ENCODE assay signal across 15 cellular contexts in the genomic region with DNA sequence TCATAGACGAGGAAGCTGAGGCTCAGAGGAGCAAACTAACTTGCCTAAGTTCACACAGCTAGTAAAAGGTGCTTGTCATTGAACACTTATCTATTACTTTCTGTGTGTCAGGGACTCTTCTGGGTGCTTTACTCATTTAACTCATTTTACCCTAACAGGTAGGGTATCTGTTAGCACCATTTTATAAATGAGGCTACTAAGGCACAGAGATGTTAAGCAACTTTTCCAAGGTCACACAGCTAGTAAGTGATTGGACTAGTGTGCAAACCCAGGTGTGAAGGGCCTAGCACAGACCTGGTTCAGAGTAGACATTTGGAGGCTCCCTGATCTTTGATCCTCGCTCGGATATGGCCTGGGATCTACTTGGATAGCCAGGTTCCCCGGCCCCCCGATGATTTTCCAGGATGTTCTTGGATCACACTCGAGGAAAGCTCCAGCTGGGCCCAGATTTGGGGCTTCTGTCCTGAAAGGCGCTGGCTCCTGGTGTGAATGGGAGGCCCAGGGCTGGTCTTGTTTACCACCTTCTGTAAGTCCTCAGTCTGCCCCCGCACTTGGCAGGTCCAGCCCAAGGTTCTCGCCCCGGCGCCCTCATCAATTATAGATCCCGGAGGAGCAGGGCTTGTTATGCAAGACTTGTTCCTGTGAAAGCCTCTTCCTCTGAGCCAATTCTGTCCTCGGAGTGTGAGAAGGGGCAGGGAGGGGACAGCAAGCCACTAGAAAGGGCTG. TPM values are rescaled to one million over a fixed set of nuclear protein-coding genes. Genes with fewer than 3 reads are reported as not detected.
DNase-seq lines count a peak whose midpoint lies in the region; ATAC-seq and TF ChIP-seq lines count a peak whose summit lies in the region.
"Had no signal": no experiment of that assay in that cellular context is flagged by ENCODE, and none has a peak within 500 bp of the region (broad histone marks: within the 10 kb centered on the region; RNA-seq: fewer than 3 reads in every experiment).

No MANE protein-coding gene starts in this region.

- H3K9me3 ChIP-seq in ovary = no peaks in the 10 kb centered on the region
- H3K9me3 ChIP-seq in tibial nerve = no peaks in the 10 kb centered on the region

- H3K27me3 Mint-ChIP-seq in activated T-helper 1 cell treated with anti-CD3 and anti-CD28 coated beads, Interleukin-12 subunit alpha, Interleukin-12 subunit beta, Interleukin-2, Interleukin-4 antibody, amounts not matched to agents 30 ng/mL and 10 ng/mL and 1 ng/mL, durations not matched to agents 14 hours and 24 hours and 36 hours (ENCODE audit: insufficient read depth) = peaks cover 4% of the 10 kb centered on the region

- no peak overlapping the region for H3K4me3 ChIP-seq in ovary
- H3K4me3 ChIP-seq in tibial nerve = peak overlapping the region in 2 of 4 donors; percentile 20 to 74

- intact Hi-C loops in Right ventricle myocardium superior (cut with DNase I) (no loop called here), ovary (cut with DNase I) (no loop called here)
- intact Hi-C loops in activated T-helper 1 cell treated with anti-CD3 and anti-CD28 coated beads, Interleukin-12 subunit alpha, Interleukin-12 subunit beta, Interleukin-2, Interleukin-4 antibody, amounts not matched to agents 30 ng/mL and 10 ng/mL and 1 ng/mL, durations not matched to agents 14 hours and 24 hours and 36 hours (cut with micrococcal nuclease) = no loop called here

- H3K27ac ChIP-seq in angular gyrus (ENCODE audit: low read depth, low read length) = peak overlapping the region; percentile 50
- H3K27ac ChIP-seq in ovary = peak overlapping the region in 1 of 2 donors; percentile 47
- peak overlapping the region; percentile 86 to 98 (median 90) for H3K27ac ChIP-seq in tibial nerve

- ATAC-seq in Right ventricle myocardium superior (ENCODE audit: poor library complexity) (peak; percentile 66), GM21367 (IDR thresholded peaks at IDR 0.05; ENCODE audit: unreplicated experiment) (no peak)
- ATAC-seq: naive thymus-derived CD4-positive, alpha-beta T cell had no signal

- H3K4me3 Mint-ChIP-seq in activated T-helper 1 cell treated with anti-CD3 and anti-CD28 coated beads, Interleukin-12 subunit alpha, Interleukin-12 subunit beta, Interleukin-2, Interleukin-4 antibody, amounts not matched to agents 30 ng/mL and 10 ng/mL and 1 ng/mL, durations not matched to agents 14 hours and 24 hours and 36 hours = no peak overlapping the region
- H3K4me3 Mint-ChIP-seq: activated CD4-positive, alpha-beta T cell treated with anti-CD3 and anti-CD28 coated beads, Interleukin-2, amount 10 ng/mL, durations not matched to agents 7 days and 5 days; naive thymus-derived CD4-positive, alpha-beta T cell had no signal

- no peak for TF ChIP-seq CTCF in ovary (IDR thresholded peaks at IDR 0.05)
- TF ChIP-seq CTCF in tibial nerve (IDR thresholded peaks at IDR 0.05) = no peak

- TF ChIP-seq POLR2A in ovary (IDR thresholded peaks at IDR 0.05) = no peak
- TF ChIP-seq POLR2A in tibial nerve (IDR thresholded peaks at IDR 0.05) = peak in 1 of 2 donors; percentile 11

- peaks cover 2% of the 10 kb centered on the region for H3K4me1 Mint-ChIP-seq in activated T-helper 1 cell treated with anti-CD3 and anti-CD28 coated beads, Interleukin-12 subunit alpha, Interleukin-12 subunit beta, Interleukin-2, Interleukin-4 antibody, amounts not matched to agents 30 ng/mL and 10 ng/mL and 1 ng/mL, durations not matched to agents 14 hours and 24 hours and 36 hours (ENCODE audit: low read depth)

- H3K4me1 ChIP-seq in ovary (ENCODE audit: insufficient read depth) (peaks cover 5% of the 10 kb centered on the region), tibial nerve (peaks cover 0 to 98% (median 46%) of the 10 kb centered on the region in 4 donors)

- no peak for TF ChIP-seq EP300 in ovary (IDR thresholded peaks at IDR 0.05)
- TF ChIP-seq EP300 in tibial nerve (IDR thresholded peaks at IDR 0.05) = peak; percentile 20 to 87

- DNase-seq in Right ventricle myocardium superior (peak; percentile 91), ovary (peak in 4 of 5 donors; percentile 71 to 84 (median 80)), tibial nerve (ENCODE audit: low spot score in 2 of 2) (peak; percentile 80 to 83), SHP77 treated with DMSO at 0.1 percent for 48 hours (lab: John Stamatoyannopoulos, UW) (no peak)
- DNase-seq in activated T-helper 1 cell treated with anti-CD3 and anti-CD28 coated beads, Interleukin-12 subunit alpha, Interleukin-12 subunit beta, Interleukin-2, Interleukin-4 antibody, amounts not matched to agents 30 ng/mL and 10 ng/mL and 1 ng/mL, durations not matched to agents 14 hours and 24 hours and 36 hours (ENCODE audit: low spot score) = no peak
- no peak for DNase-seq in stimulated activated naive CD4-positive, alpha-beta T cell treated with Interleukin-2 at 50 U/mL for 16 hours (lab: John Stamatoyannopoulos, UW)
- DNase-seq: activated CD4-positive, alpha-beta T cell treated with anti-CD3 and anti-CD28 coated beads, Interleukin-2, amount 10 ng/mL, durations not matched to agents 7 days and 5 days; DMS53; effector CD8-positive, alpha-beta T cell; islet precursor cell; naive thymus-derived CD4-positive, alpha-beta T cell; NCI-H82; T-helper 2 cell had no signal

- WGBS in ovary, 3 donors = 32 to 50% (median 42%) methylated on average over 13 of the region's 13 CpGs
- WGBS in tibial nerve, 2 donors = 51 to 64% methylated on average over 13 of the region's 13 CpGs

- no peaks in the 10 kb centered on the region for H3K9me3 Mint-ChIP-seq in activated T-helper 1 cell treated with anti-CD3 and anti-CD28 coated beads, Interleukin-12 subunit alpha, Interleukin-12 subunit beta, Interleukin-2, Interleukin-4 antibody, amounts not matched to agents 30 ng/mL and 10 ng/mL and 1 ng/mL, durations not matched to agents 14 hours and 24 hours and 36 hours
- H3K9me3 Mint-ChIP-seq: activated CD4-positive, alpha-beta T cell treated with anti-CD3 and anti-CD28 coated beads, Interleukin-2, amount 10 ng/mL, durations not matched to agents 7 days and 5 days; naive thymus-derived CD4-positive, alpha-beta T cell had no signal

- H3K36me3 Mint-ChIP-seq in activated T-helper 1 cell treated with anti-CD3 and anti-CD28 coated beads, Interleukin-12 subunit alpha, Interleukin-12 subunit beta, Interleukin-2, Interleukin-4 antibody, amounts not matched to agents 30 ng/mL and 10 ng/mL and 1 ng/mL, durations not matched to agents 14 hours and 24 hours and 36 hours (ENCODE audit: low read depth) = no peaks in the 10 kb centered on the region

- no peaks in the 10 kb centered on the region for H3K36me3 ChIP-seq in ovary
- H3K36me3 ChIP-seq in tibial nerve = peaks cover 12 to 89% (median 37%) of the 10 kb centered on the region in 3 donors

- H3K27ac Mint-ChIP-seq in activated T-helper 1 cell treated with anti-CD3 and anti-CD28 coated beads, Interleukin-12 subunit alpha, Interleukin-12 subunit beta, Interleukin-2, Interleukin-4 antibody, amounts not matched to agents 30 ng/mL and 10 ng/mL and 1 ng/mL, durations not matched to agents 14 hours and 24 hours and 36 hours = no peak overlapping the region
- H3K27ac Mint-ChIP-seq: activated CD4-positive, alpha-beta T cell treated with anti-CD3 and anti-CD28 coated beads, Interleukin-2, amount 10 ng/mL, durations not matched to agents 7 days and 5 days; naive thymus-derived CD4-positive, alpha-beta T cell had no signal

- no peaks in the 10 kb centered on the region for H3K27me3 ChIP-seq in ovary
- H3K27me3 ChIP-seq in tibial nerve = no peaks in the 10 kb centered on the region

RNA-seq across cellular contexts. Expression of a gene that starts 37.5 kb away (rescaled TPM):
- 837 TPM for total RNA-seq in Right ventricle myocardium superior
- total RNA-seq in ovary = 100 to 1,000 TPM; 188 to 706 (median 295) TPM
- polyA plus RNA-seq in ovary = 100 to 1,000 TPM; 370 to 406 TPM
- total RNA-seq in tibial nerve = 1,000 to 10,000 TPM; 1,899 to 6,678 (median 4,539) TPM
- total RNA-seq in activated T-helper 1 cell treated with anti-CD3 and anti-CD28 coated beads, Interleukin-12 subunit alpha, Interleukin-12 subunit beta, Interleukin-2, Interleukin-4 antibody, amounts not matched to agents 30 ng/mL and 10 ng/mL and 1 ng/mL, durations not matched to agents 14 hours and 24 hours and 36 hours = 1.5 and 2.5 TPM in 2 replicates

Comparison
In these comparisons a context has a peak if more than half of its experiments do, and no peak if none do; other contexts are left out.
1. DNase-seq: peak in Right ventricle myocardium superior (single experiment), ovary (4 of 5) and tibial nerve (2 of 2); none in SHP77 treated with DMSO at 0.1 percent for 48 hours (single experiment), activated T-helper 1 cell treated with anti-CD3 and anti-CD28 coated beads, Interleukin-12 subunit alpha, Interleukin-12 subunit beta, Interleukin-2, Interleukin-4 antibody, amounts not matched to agents 30 ng/mL and 10 ng/mL and 1 ng/mL, durations not matched to agents 14 hours and 24 hours and 36 hours (single experiment) and stimulated activated naive CD4-positive, alpha-beta T cell treated with Interleukin-2 at 50 U/mL for 16 hours (single experiment).
2. RNA of a gene that starts 37.5 kb away (total RNA-seq): 1,899 to 6,678 TPM in tibial nerve, 837 TPM in Right ventricle myocardium superior (single experiment) and 188 to 706 TPM in ovary; 1.5 to 2.5 TPM in activated T-helper 1 cell treated with anti-CD3 and anti-CD28 coated beads, Interleukin-12 subunit alpha, Interleukin-12 subunit beta, Interleukin-2, Interleukin-4 antibody, amounts not matched to agents 30 ng/mL and 10 ng/mL and 1 ng/mL, durations not matched to agents 14 hours and 24 hours and 36 hours; every median in the first group is over 10 times any median in the second.